In genomic region chr3:9808345-9809037, GRCh38 we compare ENCODE assay signal across 8 cellular contexts. TPM values are rescaled to one million over a fixed set of nuclear protein-coding genes. Genes with fewer than 3 reads are reported as not detected.
DNase-seq lines count a peak whose midpoint lies in the region; ATAC-seq and TF ChIP-seq lines count a peak whose summit lies in the region.

No MANE protein-coding gene starts in this region.

- CTCF ChIA-PET in CD8-positive, alpha-beta memory T cell (lab: Charles Lee): interaction anchor here (0.6 to 2.3 kb wide), 13 partner anchors 13 to 106 kb away, joined by 3 to 6 read pairs (median 4); partner anchors contain the start of genes ARPC4 and TADA3

- peaks cover 37 to 52% (median 52%) of the 10 kb centered on the region in 3 donors for H3K4me1 Mint-ChIP-seq in CD8-positive, alpha-beta memory T cell
- H3K4me1 Mint-ChIP-seq in stimulated activated naive CD8-positive, alpha-beta T cell treated with anti-CD3 and anti-CD28 coated beads, Interleukin-15, amount 100 ng/mL, for 72 hours: peaks cover 56% of the 10 kb centered on the region

- no peaks in the 10 kb centered on the region for H3K27me3 Mint-ChIP-seq in CD8-positive, alpha-beta memory T cell
- H3K27me3 Mint-ChIP-seq in stimulated activated naive CD8-positive, alpha-beta T cell treated with anti-CD3 and anti-CD28 coated beads, Interleukin-15, amount 100 ng/mL, for 72 hours: no peaks in the 10 kb centered on the region

- no peaks in the 10 kb centered on the region for H3K27me3 ChIP-seq in CD8-positive, alpha-beta memory T cell (ENCODE audit: insufficient read depth, low read length, poor library complexity, severe bottlenecking)

- in situ Hi-C loops in astrocyte of the cerebellum (cut with HindIII; ENCODE audit: low sequenced_read_pairs): no loop called here

- H3K9me3 ChIP-seq in CD8-positive, alpha-beta memory T cell (ENCODE audit: low read length): no peaks in the 10 kb centered on the region

- H3K4me3 Mint-ChIP-seq in CD8-positive, alpha-beta memory T cell: peak overlapping the region; percentile 34 to 94 (median 88)
- H3K4me3 Mint-ChIP-seq in stimulated activated naive CD8-positive, alpha-beta T cell treated with anti-CD3 and anti-CD28 coated beads, Interleukin-15, amount 100 ng/mL, for 72 hours: peak overlapping the region; percentile 58 to 89

- peak in 4 of 5 donors; percentile 17 to 61 (median 30) for DNase-seq in CD8-positive, alpha-beta memory T cell
- peak; percentile 59 for DNase-seq in HT1080 (ENCODE audit: low read depth)
- peak; percentile 24 for DNase-seq in T follicular helper cell (ENCODE audit: low read depth)
- DNase-seq in astrocyte of the cerebellum (ENCODE audit: low read depth): no peak
- DNase-seq in left lobe of liver (ENCODE audit: low spot score): no peak
- DNase-seq in stimulated activated naive CD8-positive, alpha-beta T cell treated with anti-CD3 and anti-CD28 coated beads, Interleukin-15, amount 100 ng/mL, for 72 hours: peak; percentile 58 to 74

- no peaks in the 10 kb centered on the region for H3K9me3 Mint-ChIP-seq in CD8-positive, alpha-beta memory T cell
- no peaks in the 10 kb centered on the region for H3K9me3 Mint-ChIP-seq in stimulated activated naive CD8-positive, alpha-beta T cell treated with anti-CD3 and anti-CD28 coated beads, Interleukin-15, amount 100 ng/mL, for 72 hours

- H3K4me3 ChIP-seq in CD8-positive, alpha-beta memory T cell (ENCODE audit: low read length): peak overlapping the region; percentile 63
- H3K4me3 ChIP-seq in astrocyte of the cerebellum (ENCODE audit: low read depth, low read length): no peak overlapping the region

- POLR2A ChIA-PET in CD8-positive, alpha-beta memory T cell (lab: Charles Lee): interaction anchor here (0.9 to 3.0 kb wide), 6 partner anchors 9 to 125 kb away, joined by 3 to 37 read pairs (median 4); partner anchors contain the start of genes ARPC4, JAGN1 and TADA3

- peaks cover 28% of the 10 kb centered on the region for H3K4me1 ChIP-seq in CD8-positive, alpha-beta memory T cell (ENCODE audit: insufficient read depth, low read length)

- peak overlapping the region; percentile 71 for H3K27ac ChIP-seq in CD8-positive, alpha-beta memory T cell (ENCODE audit: low read depth, low read length)

- H3K27ac Mint-ChIP-seq in CD8-positive, alpha-beta memory T cell: peak overlapping the region; percentile 75 to 100 (median 97)
- peak overlapping the region; percentile 77 to 88 for H3K27ac Mint-ChIP-seq in stimulated activated naive CD8-positive, alpha-beta T cell treated with anti-CD3 and anti-CD28 coated beads, Interleukin-15, amount 100 ng/mL, for 72 hours

- ATAC-seq in GM19324 (IDR thresholded peaks at IDR 0.05; ENCODE audit: low FRiP score, unreplicated experiment): peak; percentile 52
- peak; percentile 42 for ATAC-seq in left lobe of liver
- ATAC-seq in stimulated activated naive CD8-positive, alpha-beta T cell treated with anti-CD3 and anti-CD28 coated beads, Interleukin-15, amount 100 ng/mL, for 72 hours: peak; percentile 87
- no peak for ATAC-seq in GM18870 (IDR thresholded peaks at IDR 0.05; ENCODE audit: unreplicated experiment)

- TF ChIP-seq CTCF in astrocyte of the cerebellum (IDR thresholded peaks at IDR 0.05; ENCODE audit: low read depth, low read length, missing control alignments): peak; percentile 33

- peaks cover 28% of the 10 kb centered on the region for H3K36me3 ChIP-seq in CD8-positive, alpha-beta memory T cell (ENCODE audit: insufficient read depth, low read length)

- peaks cover 2 to 51% (median 7%) of the 10 kb centered on the region in 3 donors for H3K36me3 Mint-ChIP-seq in CD8-positive, alpha-beta memory T cell

RNA-seq across cellular contexts. Expression of gene TTLL3, which starts 1.6 kb away (rescaled TPM):
- 10 to 100 TPM; 18.8 to 19.1 TPM for total RNA-seq in CD8-positive, alpha-beta memory T cell
- 3.8 TPM for polyA plus RNA-seq in CD8-positive, alpha-beta memory T cell
- total RNA-seq in HT1080 (2014; rRNA removed; shearing (Covaris generic)): 1.4 and 2.3 TPM in 2 replicates
- polyA plus RNA-seq in HT1080 (2015; cell fraction: cytosol; rRNA removed): 3.2 TPM in 2 replicates
- 74.0 and 83.3 TPM in 2 replicates for polyA plus RNA-seq in HT1080 (2015; cell fraction: nucleus; rRNA removed)
- total RNA-seq in left lobe of liver: 7.1 TPM

RNA-seq across cellular contexts. Expression of gene ARPC4, which starts 15.6 kb away (rescaled TPM):
- 100 to 1,000 TPM; 309 to 319 TPM for total RNA-seq in CD8-positive, alpha-beta memory T cell
- 277 TPM for polyA plus RNA-seq in CD8-positive, alpha-beta memory T cell
- 295 and 306 TPM in 2 replicates for total RNA-seq in HT1080 (2014; rRNA removed; shearing (Covaris generic))
- polyA plus RNA-seq in HT1080 (2015; cell fraction: cytosol; rRNA removed): 261 and 270 TPM in 2 replicates
- 106 and 119 TPM in 2 replicates for polyA plus RNA-seq in HT1080 (2015; cell fraction: nucleus; rRNA removed)
- 42.1 TPM for total RNA-seq in left lobe of liver

RNA-seq across cellular contexts. Expression of gene TADA3, which starts 16.2 kb away (rescaled TPM):
- 10 to 100 TPM; 57.0 to 58.8 TPM for total RNA-seq in CD8-positive, alpha-beta memory T cell
- polyA plus RNA-seq in CD8-positive, alpha-beta memory T cell: 64.4 TPM
- total RNA-seq in HT1080 (2014; rRNA removed; shearing (Covaris generic)): 91.5 and 104 TPM in 2 replicates
- polyA plus RNA-seq in HT1080 (2015; cell fraction: cytosol; rRNA removed): 87.4 and 97.1 TPM in 2 replicates
- polyA plus RNA-seq in HT1080 (2015; cell fraction: nucleus; rRNA removed): 54.0 and 62.6 TPM in 2 replicates
- total RNA-seq in left lobe of liver: 25.8 TPM

RNA-seq across cellular contexts. Expression of gene RPUSD3, which starts 35.3 kb away (rescaled TPM):
- total RNA-seq in CD8-positive, alpha-beta memory T cell: 10 to 100 TPM; 74.3 to 77.6 TPM
- 51.8 TPM for polyA plus RNA-seq in CD8-positive, alpha-beta memory T cell
- 36.5 and 46.0 TPM in 2 replicates for total RNA-seq in HT1080 (2014; rRNA removed; shearing (Covaris generic))
- polyA plus RNA-seq in HT1080 (2015; cell fraction: cytosol; rRNA removed): 46.3 and 47.0 TPM in 2 replicates
- 38.6 and 44.8 TPM in 2 replicates for polyA plus RNA-seq in HT1080 (2015; cell fraction: nucleus; rRNA removed)
- total RNA-seq in left lobe of liver: 21.1 TPM

RNA-seq across cellular contexts. Expression of gene CAMK1, which starts 38.7 kb away (rescaled TPM):
- total RNA-seq in CD8-positive, alpha-beta memory T cell: 10 to 100 TPM; 27.0 to 27.4 TPM
- polyA plus RNA-seq in CD8-positive, alpha-beta memory T cell: 2.9 TPM
- total RNA-seq in HT1080 (2014; rRNA removed; shearing (Covaris generic)): 36.9 and 44.1 TPM in 2 replicates
- 24.3 and 27.4 TPM in 2 replicates for polyA plus RNA-seq in HT1080 (2015; cell fraction: cytosol; rRNA removed)
- 15.5 and 15.8 TPM in 2 replicates for polyA plus RNA-seq in HT1080 (2015; cell fraction: nucleus; rRNA removed)
- 24.6 TPM for total RNA-seq in left lobe of liver

Comparison
In these comparisons a context has a peak if more than half of its experiments do, and no peak if none do; other contexts are left out.
1. DNase-seq: peak in CD8-positive, alpha-beta memory T cell (4 of 5), HT1080 (single experiment), T follicular helper cell (single experiment) and stimulated activated naive CD8-positive, alpha-beta T cell treated with anti-CD3 and anti-CD28 coated beads, Interleukin-15, amount 100 ng/mL, for 72 hours (2 of 2); none in astrocyte of the cerebellum (single experiment) and left lobe of liver (single experiment).